In the genomic region with DNA sequence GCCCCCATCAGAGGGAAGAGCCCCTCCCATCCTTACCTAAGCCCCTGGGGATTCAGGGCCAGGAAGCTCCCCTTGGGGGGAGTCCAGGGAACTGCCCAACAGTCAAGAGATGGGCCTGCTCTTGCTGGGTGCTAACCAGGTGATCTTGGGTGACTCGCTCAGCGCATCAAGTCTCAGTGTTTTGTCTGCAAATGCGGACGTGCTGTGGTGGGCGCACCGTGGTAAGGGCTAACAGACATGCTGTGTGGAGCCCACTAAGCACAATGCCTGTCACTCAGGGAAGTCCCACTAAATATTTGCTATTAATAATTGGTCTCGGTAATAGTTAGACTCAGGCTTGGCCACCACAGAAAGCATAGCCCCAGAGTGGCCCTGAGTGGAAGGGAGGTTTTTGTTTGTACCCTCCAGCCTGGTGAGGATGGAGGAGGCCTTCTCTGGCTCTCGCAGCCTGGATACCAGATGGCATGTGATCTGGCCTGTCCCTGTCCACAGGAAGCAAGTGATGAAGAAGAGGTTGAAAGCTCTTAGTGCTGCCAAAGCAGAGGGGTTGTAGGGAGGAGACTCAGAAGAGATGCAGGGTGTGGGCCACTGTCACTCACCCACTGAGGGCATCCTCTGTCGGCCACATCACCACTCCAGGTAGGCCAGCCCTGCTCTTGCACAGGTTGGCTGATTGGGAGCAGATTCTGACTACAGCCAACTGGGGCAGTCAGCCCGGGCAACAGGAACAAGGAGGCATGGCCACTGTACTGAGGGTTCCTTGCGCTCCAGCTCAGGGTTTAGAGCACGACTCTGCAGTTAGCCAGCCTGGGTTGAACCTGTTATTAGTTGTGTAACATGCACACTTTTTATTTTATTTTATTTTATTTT, we compare ENCODE assay signal across 19 cellular contexts.
DNase-seq lines count a peak whose midpoint lies in the region; ATAC-seq, FAIRE-seq and TF ChIP-seq lines count a peak whose summit lies in the region.
"Had no signal": no experiment of that assay in that cellular context is flagged by ENCODE, and none has a peak within 500 bp of the region (broad histone marks: within the 10 kb centered on the region; RNA-seq: fewer than 3 reads in every experiment).

No MANE protein-coding gene starts in this region.

- H3K4me2 ChIP-seq in GM12878 (ENCODE audit: control insufficient read depth, insufficient read depth) = no peak overlapping the region
- H3K4me2 ChIP-seq: KMS-11 had no signal

- H3K36me3 ChIP-seq in GM12878 (ENCODE audit: control insufficient read depth in 2 of 2, insufficient read depth in 2 of 2, low read length in 1 of 2) = no peaks in the 10 kb centered on the region
- H3K36me3 ChIP-seq: BE2C had no signal

- no peaks in the 10 kb centered on the region for H3K9me3 ChIP-seq in GM12878 (replicated peaks; ENCODE audit: control insufficient read depth, insufficient read depth, low read length)
- H3K9me3 ChIP-seq: BE2C had no signal

- no peak for TF ChIP-seq RAD21 in GM12878 (IDR thresholded peaks at IDR 0.05; ENCODE audit: insufficient read depth, low read depth, low read length)

- ATAC-seq in GM12878 (no peak), left lobe of liver (no peak), sciatic nerve (no peak), HG02623 (IDR thresholded peaks at IDR 0.05; ENCODE audit: unreplicated experiment) (no peak), HG03175 (IDR thresholded peaks at IDR 0.05; ENCODE audit: unreplicated experiment) (no peak)

- no peaks in the 10 kb centered on the region for H3K27me3 ChIP-seq in GM12878 (replicated peaks in 1 of 2; ENCODE audit: control insufficient read depth in 2 of 2, insufficient read depth in 2 of 2, low read length in 1 of 2)
- H3K27me3 ChIP-seq: BE2C had no signal

- H3K4me1 ChIP-seq in GM12878 (ENCODE audit: control insufficient read depth, insufficient read depth, low read length) = peaks cover 8% of the 10 kb centered on the region; the same call in 1 of the 2 replicates
- H3K4me1 ChIP-seq: BE2C had no signal

- TF ChIP-seq CTCF in GM12878 (IDR thresholded peaks at IDR 0.05 in 2 of 3, conservative IDR thresholded peaks at IDR 0.05 in 1 of 3; ENCODE audit: control insufficient read depth in 2 of 3, extremely low read depth in 1 of 3, insufficient read depth in 1 of 3, low read depth in 3 of 3, low read length in 3 of 3) = no peak

- H3K4me3 ChIP-seq in GM12878 = no peak overlapping the region

- TF ChIP-seq EP300 in GM12878 (IDR thresholded peaks at IDR 0.05; ENCODE audit: borderline replicate concordance in 1 of 2, control insufficient read depth in 1 of 2, low read depth in 2 of 2, low read length in 2 of 2) = no peak

- H3K9ac ChIP-seq in GM12878 (ENCODE audit: control insufficient read depth, insufficient read depth, low read length) = no peak overlapping the region
- H3K9ac ChIP-seq: KMS-11 had no signal

- 73% methylated on average over 12 of the region's 12 CpGs for WGBS in GM12878 (ENCODE audit: insufficient coverage, insufficient replicate concordance, low lambda C conversion rate, missing lambda C conversion rate)

- H2AFZ ChIP-seq in GM12878 (ENCODE audit: control insufficient read depth, low read depth, low read length) = no peak overlapping the region

- no peak overlapping the region for H3K27ac ChIP-seq in GM12878 (ENCODE audit: control insufficient read depth, insufficient read depth)
- H3K27ac ChIP-seq: KMS-11 had no signal

- POLR2A ChIA-PET in GM12878 (lab: Charles Lee) = no interaction called here

- no peaks in the 10 kb centered on the region for H3K79me2 ChIP-seq in GM12878 (ENCODE audit: control insufficient read depth, insufficient read depth, low read length)

- SMC1A ChIA-PET in GM12878 (lab: Charles Lee; ENCODE audit: uncharacterized antibody, unreplicated experiment) = interaction anchor here (1.2 to 1.4 kb wide), 2 partner anchors 73 to 146 kb away, joined by 3 to 5 read pairs; no protein-coding TSS in a partner anchor

- no TSS peak for BruUV-seq in GM12878 (replicated peaks; lab: Mats Ljungman, UMichigan)

- intact Hi-C loops in GM12878 (cut with micrococcal nuclease; ENCODE audit: unreplicated experiment) (loop anchor here (10.0 kb wide), 1 partner anchor 158 kb away; no protein-coding TSS in a partner anchor), sciatic nerve (cut with DNase I) (no loop called here)

- RAD21 ChIA-PET in GM12878 (lab: Charles Lee; ENCODE audit: unreplicated experiment) = interaction anchor here (2.4 kb wide), 1 partner anchor 213 kb away, joined by 8 read pairs; no protein-coding TSS in a partner anchor

- no peak for FAIRE-seq in GM12878 (lab: Jason Lieb, UNC)
- FAIRE-seq: A204.1, GM12891, GM18507, H1 had no signal

- in situ Hi-C loops in GM12878 (cut with MboI) = loop anchor here (10.0 kb wide), 2 partner anchors 158 to 198 kb away; no protein-coding TSS in a partner anchor

- CTCF ChIA-PET in GM12878 (lab: Yijun Ruan, JAX) = interaction anchor here (1.8 kb wide), 1 partner anchor 148 kb away, joined by 5 read pairs; no protein-coding TSS in a partner anchor

- no peaks in the 10 kb centered on the region for H4K20me1 ChIP-seq in GM12878 (ENCODE audit: control insufficient read depth, insufficient read depth)

- DNase-seq in GM12878 (ENCODE audit: low read depth, low spot score) (no peak), cerebellum (ENCODE audit: low spot score) (peak; percentile 52), left lobe of liver (ENCODE audit: low spot score) (peak; percentile 32), sciatic nerve (ENCODE audit: low spot score) (peak; percentile 21)
- no peak for DNase-seq in stimulated activated CD4-positive, alpha-beta T cell treated with anti-CD3 and anti-CD28 coated beads, Interleukin-1b, Interleukin-23, amount 100 ng/mL, for 48 hours
- DNase-seq: ACHN; BE2C; CD4-positive, CD25-positive, alpha-beta regulatory T cell; CD8-positive, alpha-beta memory T cell; DMS153; DMS79 treated with DMSO at 0.1 percent for 48 hours; H9 had no signal

- TF ChIP-seq POLR2A in GM12878 (IDR thresholded peaks at IDR 0.05; ENCODE audit: low read depth, low read length) = no peak

TF ChIP-seq in GM12878, 131 proteins besides CTCF, POLR2A, EP300 and RAD21:
- TF ChIP-seq, protein P1, sequence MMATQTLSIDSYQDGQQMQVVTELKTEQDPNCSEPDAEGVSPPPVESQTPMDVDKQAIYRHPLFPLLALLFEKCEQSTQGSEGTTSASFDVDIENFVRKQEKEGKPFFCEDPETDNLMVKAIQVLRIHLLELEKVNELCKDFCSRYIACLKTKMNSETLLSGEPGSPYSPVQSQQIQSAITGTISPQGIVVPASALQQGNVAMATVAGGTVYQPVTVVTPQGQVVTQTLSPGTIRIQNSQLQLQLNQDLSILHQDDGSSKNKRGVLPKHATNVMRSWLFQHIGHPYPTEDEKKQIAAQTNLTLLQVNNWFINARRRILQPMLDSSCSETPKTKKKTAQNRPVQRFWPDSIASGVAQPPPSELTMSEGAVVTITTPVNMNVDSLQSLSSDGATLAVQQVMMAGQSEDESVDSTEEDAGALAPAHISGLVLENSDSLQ (IDR thresholded peaks at IDR 0.05) = peak; percentile 57
- TF ChIP-seq ETV6 (conservative IDR thresholded peaks at IDR 0.05 in 1 of 2, IDR thresholded peaks at IDR 0.05 in 1 of 2; ENCODE audit: borderline replicate concordance in 1 of 2, low read depth in 1 of 2) = no peak

Comparison
In these comparisons a context has a peak if more than half of its experiments do, and no peak if none do; other contexts are left out.
1. DNase-seq: peak in cerebellum (single experiment), left lobe of liver (single experiment) and sciatic nerve (single experiment); none in GM12878 (single experiment) and stimulated activated CD4-positive, alpha-beta T cell treated with anti-CD3 and anti-CD28 coated beads, Interleukin-1b, Interleukin-23, amount 100 ng/mL, for 48 hours (single experiment).